9 cellular contexts compared by ENCODE assay signal in the genomic region with DNA sequence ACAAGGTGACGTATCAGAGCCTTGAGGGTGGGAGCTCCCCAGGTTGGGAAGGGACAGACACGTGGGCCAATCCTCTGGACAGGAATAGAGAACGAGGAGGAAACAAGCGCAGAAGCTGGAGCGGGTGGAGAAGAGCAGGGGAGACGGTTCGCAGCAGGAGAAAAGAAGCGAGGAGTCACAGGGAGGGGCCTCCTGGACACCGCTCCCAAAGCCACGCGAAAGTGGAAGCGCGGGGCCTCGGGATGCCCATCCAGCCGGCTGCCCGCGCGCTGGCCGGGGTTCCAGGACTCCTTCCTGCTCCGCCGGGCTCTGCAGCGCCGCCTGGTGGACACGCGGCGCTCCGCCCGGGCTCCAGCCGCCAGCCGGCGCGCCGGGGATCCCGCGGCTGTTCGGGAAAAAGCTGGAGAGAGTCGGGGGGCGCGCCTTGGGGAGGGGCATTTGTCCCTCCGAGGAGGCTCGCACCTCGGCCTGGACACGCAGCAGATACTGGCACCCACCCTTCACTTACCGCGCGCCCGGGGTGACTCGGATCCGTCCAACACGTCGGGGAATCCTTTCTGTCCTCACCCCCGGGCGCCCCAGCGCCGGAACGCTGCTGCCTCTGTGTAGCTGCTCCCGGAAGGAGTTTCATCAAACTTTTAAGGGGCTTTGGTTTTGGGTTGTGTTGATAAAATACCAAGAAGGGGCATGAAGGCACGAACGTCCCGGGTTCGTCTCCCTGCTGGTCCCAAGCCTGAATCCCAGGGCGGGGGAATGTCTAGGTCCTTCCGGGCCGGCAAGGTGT. TPM values are rescaled to one million over a fixed set of nuclear protein-coding genes. Genes with fewer than 3 reads are reported as not detected.
DNase-seq lines count a peak whose midpoint lies in the region.
"Had no signal": no experiment of that assay in that cellular context is flagged by ENCODE, and none has a peak within 500 bp of the region (broad histone marks: within the 10 kb centered on the region; RNA-seq: fewer than 3 reads in every experiment).

No MANE protein-coding gene starts in this region.

- DNase-seq in COLO668 (lab: John Stamatoyannopoulos, UW; ENCODE audit: unreplicated experiment), result peak; percentile 78
- DNase-seq in HuH-7.5 (ENCODE audit: low spot score), result peak; percentile 72
- DNase-seq in ecto neural progenitor cell (ENCODE audit: low spot score), result peak; percentile 86
- DNase-seq in medulla oblongata (ENCODE audit: extremely low spot score), result peak; percentile 62
- peak; percentile 53 for DNase-seq in ureter (ENCODE audit: low spot score)
- DNase-seq in effector CD4-positive, alpha-beta T cell, result no peak
- DNase-seq in middle frontal gyrus (ENCODE audit: extremely low spot score, low spot score), result no peak
- DNase-seq in COR-L47 (lab: John Stamatoyannopoulos, UW), result no peak
- DNase-seq: naive B cell had no signal

RNA-seq across cellular contexts. Expression of a gene that starts 6.2 kb away (rescaled TPM):
- total RNA-seq in ureter, result 25.2 TPM

RNA-seq across cellular contexts. Expression of a gene that starts 36.1 kb away (rescaled TPM):
- total RNA-seq in ureter, result 23.1 TPM

Comparison
In these comparisons a context has a peak if more than half of its experiments do, and no peak if none do; other contexts are left out.
1. DNase-seq: peak in COLO668 (single experiment), HuH-7.5 (single experiment), ecto neural progenitor cell (single experiment), medulla oblongata (single experiment) and ureter (single experiment); none in effector CD4-positive, alpha-beta T cell (single experiment), middle frontal gyrus (single experiment) and COR-L47 (single experiment).